ENCODE assay signal across 33 cellular contexts in genomic region chr12:93962336-93962735, GRCh38.
"Had no signal": no experiment of that assay in that cellular context is flagged by ENCODE, and none has a peak within 500 bp of the region (broad histone marks: within the 10 kb centered on the region; RNA-seq: fewer than 3 reads in every experiment).

No MANE protein-coding gene starts in this region.

- FAIRE-seq: astrocyte, bronchial epithelial cell had no signal

- DNase-seq: activated effector memory CD4-positive, alpha-beta T cell treated with anti-CD3 and anti-CD28 coated beads, Interleukin-2, amount 50 U/mL, for 16 hours; activated effector memory CD4-positive, alpha-beta T cell treated with Interleukin-2 at 50 U/mL for 16 hours; activated gamma-delta T cell; activated gamma-delta T cell treated with Interleukin-2 at 50 U/mL for 16 hours; activated naive CD4-positive, alpha-beta T cell; activated naive CD4-positive, alpha-beta T cell treated with anti-CD3 and anti-CD28 coated beads for 36 hours; activated naive CD4-positive, alpha-beta T cell treated with anti-CD3 and anti-CD28 coated beads, Interleukin-2, amount 10 ng/mL, durations not matched to agents 7 days and 5 days; activated naive CD4-positive, alpha-beta T cell treated with anti-CD3 and anti-CD28 coated beads, Interleukin-2, amount 50 U/mL, for 16 hours; activated naive CD8-positive, alpha-beta T cell treated with anti-CD3 and anti-CD28 coated beads for 36 hours; activated naive CD8-positive, alpha-beta T cell treated with anti-CD3 and anti-CD28 coated beads, Interleukin-2, amount 10 ng/mL, durations not matched to agents 7 days and 5 days; activated naive CD8-positive, alpha-beta T cell treated with anti-CD3 and anti-CD28 coated beads, Interleukin-2, amount 50 U/mL, for 24 hours; activated T-cell treated with anti-CD3 and anti-CD28 coated beads, Interleukin-2, amount 50 U/mL, for 1 hour; activated T-cell treated with anti-CD3 and anti-CD28 coated beads, Interleukin-2, amount 50 U/mL, for 24 hours; activated T-cell treated with anti-CD3 and anti-CD28 coated beads, Interleukin-2, amount 50 U/mL, for 4 hours; activated T-cell treated with anti-CD3 and anti-CD28 coated beads, Interleukin-2, amount 50 U/mL, for 48 hours; activated T-cell treated with anti-CD3 and anti-CD28 coated beads, Interleukin-2, amount 50 U/mL, for 72 hours; adrenal gland; amniotic stem cell; amygdala; anterior cingulate cortex; aorta; body of pancreas; brain microvascular endothelial cell; caudate nucleus; central memory CD4-positive, alpha-beta T cell; cerebellar nuclear complex had no signal

- H3K27ac ChIP-seq: adrenal gland, ascending aorta, body of pancreas, brain microvascular endothelial cell, breast epithelium, cardiac muscle cell had no signal

- H3K9me3 ChIP-seq: adrenal gland, body of pancreas had no signal

- H3K4me3 ChIP-seq: adrenal gland, ascending aorta, body of pancreas, breast epithelium, cardiac muscle cell had no signal

- H3K27me3 ChIP-seq: adrenal gland, ascending aorta, body of pancreas, brain microvascular endothelial cell, breast epithelium, cardiac muscle cell had no signal

- ATAC-seq: activated naive CD4-positive, alpha-beta T cell treated with anti-CD3 and anti-CD28 coated beads, Interleukin-2, amount 50 U/mL, for 72 hours; activated naive CD8-positive, alpha-beta T cell treated with anti-CD3 and anti-CD28 coated beads, Interleukin-2, amount 50 U/mL, for 24 hours; activated T-cell treated with anti-CD3 and anti-CD28 coated beads, Interleukin-2, amount 50 U/mL, for 4 hours; activated T-cell treated with anti-CD3 and anti-CD28 coated beads, Interleukin-2, amount 50 U/mL, for 72 hours; activated T-helper 17 cell treated with anti-CD3 and anti-CD28 coated beads, Interleukin-2, amount 50 U/mL, for 72 hours; body of pancreas had no signal

- H3K4me1 ChIP-seq: adrenal gland, ascending aorta, body of pancreas, breast epithelium had no signal

- H3K36me3 ChIP-seq: adrenal gland, ascending aorta, brain microvascular endothelial cell, breast epithelium, cardiac muscle cell had no signal
